Comparison of ENCODE assay signal across 18 cellular contexts in genomic region chr6:7132398-7132797, GRCh38.
"Had no signal": no experiment of that assay in that cellular context is flagged by ENCODE, and none has a peak within 500 bp of the region (broad histone marks: within the 10 kb centered on the region; RNA-seq: fewer than 3 reads in every experiment).

No MANE protein-coding gene starts in this region.

- H3K4me3 ChIP-seq: pancreas, thoracic aorta had no signal

- H3K9me3 ChIP-seq: pancreas, thoracic aorta had no signal

- ATAC-seq: activated CD4-positive, alpha-beta T cell treated with anti-CD3 and anti-CD28 coated beads for 36 hours; activated T-helper 17 cell treated with anti-CD3 and anti-CD28 coated beads, Interleukin-2, amount 50 U/mL, for 72 hours; pancreas; stimulated activated naive CD8-positive, alpha-beta T cell treated with anti-CD3 and anti-CD28 coated beads, Interleukin-15, amount 100 ng/mL, for 72 hours had no signal

- H3K36me3 Mint-ChIP-seq: brain had no signal

- H3K27ac Mint-ChIP-seq: activated CD4-positive, alpha-beta T cell treated with anti-CD3 and anti-CD28 coated beads for 36 hours; activated naive CD4-positive, alpha-beta T cell treated with anti-CD3 and anti-CD28 coated beads for 36 hours; activated T-helper 17 cell treated with anti-CD3 and anti-CD28 coated beads, Interleukin-2, amount 50 U/mL, for 72 hours; endodermal cell; mesothelial cell of epicardium; stimulated activated naive CD8-positive, alpha-beta T cell treated with anti-CD3 and anti-CD28 coated beads, Interleukin-15, amount 100 ng/mL, for 72 hours had no signal

- H3K4me3 Mint-ChIP-seq: activated CD4-positive, alpha-beta T cell treated with anti-CD3 and anti-CD28 coated beads for 36 hours; activated naive CD4-positive, alpha-beta T cell treated with anti-CD3 and anti-CD28 coated beads for 36 hours; activated T-helper 17 cell treated with anti-CD3 and anti-CD28 coated beads, Interleukin-2, amount 50 U/mL, for 72 hours; brain; endodermal cell; mesothelial cell of epicardium; stimulated activated naive CD8-positive, alpha-beta T cell treated with anti-CD3 and anti-CD28 coated beads, Interleukin-15, amount 100 ng/mL, for 72 hours had no signal

- H3K36me3 ChIP-seq: pancreas, thoracic aorta had no signal

- H3K27me3 ChIP-seq: pancreas had no signal

- H3K27me3 Mint-ChIP-seq: activated CD4-positive, alpha-beta T cell treated with anti-CD3 and anti-CD28 coated beads for 36 hours; activated T-helper 17 cell treated with anti-CD3 and anti-CD28 coated beads, Interleukin-2, amount 50 U/mL, for 72 hours; stimulated activated naive CD8-positive, alpha-beta T cell treated with anti-CD3 and anti-CD28 coated beads, Interleukin-15, amount 100 ng/mL, for 72 hours had no signal

- DNase-seq: activated CD4-positive, alpha-beta T cell treated with anti-CD3 and anti-CD28 coated beads for 36 hours; activated naive CD4-positive, alpha-beta T cell treated with anti-CD3 and anti-CD28 coated beads for 36 hours; activated T-cell treated with anti-CD3 and anti-CD28 coated beads for 4 hours; amniotic stem cell; dermis blood vessel endothelial cell; endodermal cell; hippocampal formation; kidney glomerular epithelial cell; pancreas; retina; stimulated activated CD4-positive, alpha-beta T cell treated with anti-CD3 and anti-CD28 coated beads, Interleukin-15, amount 100 ng/mL, for 24 hours; stimulated activated CD4-positive, alpha-beta T cell treated with anti-CD3 and anti-CD28 coated beads, Interleukin-4, amount 100 ng/mL, for 24 hours; stimulated activated naive CD8-positive, alpha-beta T cell treated with anti-CD3 and anti-CD28 coated beads, Interleukin-15, amount 100 ng/mL, for 72 hours; T-helper 9 cell had no signal

- H3K27ac ChIP-seq: thoracic aorta had no signal

- H3K9me3 Mint-ChIP-seq: activated naive CD4-positive, alpha-beta T cell treated with anti-CD3 and anti-CD28 coated beads for 36 hours; activated T-helper 17 cell treated with anti-CD3 and anti-CD28 coated beads, Interleukin-2, amount 50 U/mL, for 72 hours; brain; endodermal cell; mesothelial cell of epicardium; stimulated activated naive CD8-positive, alpha-beta T cell treated with anti-CD3 and anti-CD28 coated beads, Interleukin-15, amount 100 ng/mL, for 72 hours had no signal
